18 cellular contexts compared by ENCODE assay signal in the genomic region with DNA sequence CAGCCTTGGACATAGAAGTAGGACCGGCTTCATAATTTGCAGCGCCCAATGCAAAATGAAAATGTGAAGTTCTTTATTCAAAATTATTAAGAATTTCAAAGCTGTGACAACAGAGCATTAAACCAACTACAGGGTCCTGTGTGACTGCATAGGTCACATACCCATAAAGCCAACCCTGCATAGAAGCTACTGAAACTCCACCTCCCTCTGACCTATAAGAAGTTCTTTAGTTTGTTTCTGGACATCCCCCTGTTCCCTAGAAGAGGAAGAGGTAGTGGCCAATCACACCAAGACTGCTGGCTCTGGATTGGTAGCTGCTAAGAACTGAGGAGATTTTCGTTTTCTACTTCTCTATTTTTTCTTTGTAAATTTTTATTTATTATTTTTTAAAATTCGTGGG.
"Had no signal": no experiment of that assay in that cellular context is flagged by ENCODE, and none has a peak within 500 bp of the region (broad histone marks: within the 10 kb centered on the region; RNA-seq: fewer than 3 reads in every experiment).

No MANE protein-coding gene starts in this region.

- DNase-seq: KBM-7, NCI-H1092 treated with DMSO at 0.1 percent for 48 hours, NCI-H1436, NCI-H187, NCI-H2029, NCI-H2081 treated with DMSO at 0.1 percent for 48 hours, NCI-H2171, NCI-H226, NCI-H446, NCI-H510A, NCI-H524 treated with DMSO at 0.1 percent for 48 hours, NCI-H69, NCI-H774, Right ventricle myocardium superior, RPMI8226, SIG-M5 had no signal

- H3K27me3 ChIP-seq: SJSA1 had no signal

- H3K4me3 ChIP-seq: SJSA1, SK-N-MC had no signal

- H3K27ac ChIP-seq: SJSA1, SK-N-MC had no signal
